Comparison of ENCODE assay signal across 9 cellular contexts in the genomic region with DNA sequence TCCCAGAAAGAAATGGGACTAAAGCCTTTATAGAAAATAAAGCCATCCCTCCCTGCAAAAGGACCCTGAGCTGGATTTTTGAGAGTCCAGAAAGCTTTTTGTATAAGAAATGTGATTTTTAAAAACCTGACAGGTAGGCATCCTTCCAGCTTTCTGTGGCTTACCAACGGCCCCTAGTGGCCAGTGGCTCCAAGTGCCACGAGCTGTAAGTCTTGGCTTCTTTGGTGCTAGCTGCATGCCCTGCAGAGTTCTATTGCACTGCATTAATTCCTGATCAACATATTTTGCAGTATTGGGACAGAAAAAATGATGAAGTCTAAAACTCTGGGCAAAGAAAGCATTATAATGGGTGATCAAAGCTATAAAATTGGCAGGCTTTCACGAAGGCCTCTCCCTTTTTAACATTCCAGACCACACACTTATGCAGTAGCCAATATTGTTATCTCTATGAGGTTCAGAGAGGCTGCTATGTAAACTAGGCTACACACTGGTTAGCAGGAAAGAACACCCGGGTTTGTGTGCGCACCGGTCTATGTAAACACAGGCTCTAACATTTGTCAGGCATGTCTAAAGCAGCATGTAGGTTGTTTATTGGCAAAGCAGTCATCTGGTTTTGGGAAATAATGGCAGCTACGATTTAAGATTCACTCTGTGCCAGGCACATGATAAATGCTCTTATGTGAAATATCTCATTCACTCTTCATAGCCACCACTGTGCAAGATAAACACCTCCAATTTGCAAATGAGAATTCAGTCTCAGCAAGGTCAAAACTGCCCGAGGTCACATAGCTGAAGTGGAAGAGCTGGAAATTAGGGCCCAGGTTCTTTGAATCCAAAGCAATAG. TPM values are rescaled to one million over a fixed set of nuclear protein-coding genes. Genes with fewer than 3 reads are reported as not detected.
DNase-seq lines count a peak whose midpoint lies in the region; ATAC-seq and TF ChIP-seq lines count a peak whose summit lies in the region.
"Had no signal": no experiment of that assay in that cellular context is flagged by ENCODE, and none has a peak within 500 bp of the region (broad histone marks: within the 10 kb centered on the region; RNA-seq: fewer than 3 reads in every experiment).

No MANE protein-coding gene starts in this region.

- no peaks in the 10 kb centered on the region for H3K4me1 Mint-ChIP-seq in MCF 10A (ENCODE audit: insufficient read depth, unreplicated experiment)

- no peaks in the 10 kb centered on the region for H3K9me3 Mint-ChIP-seq in MCF 10A (ENCODE audit: unreplicated experiment)

- peaks cover 6% of the 10 kb centered on the region; the same call in 1 of the 2 replicates for H3K9me3 ChIP-seq in NT2/D1 (ENCODE audit: insufficient read depth, low read length)
- no peaks in the 10 kb centered on the region for H3K9me3 ChIP-seq in thyroid gland

- H3K27me3 Mint-ChIP-seq in MCF 10A (ENCODE audit: insufficient read depth, unreplicated experiment) = no peaks in the 10 kb centered on the region

- H3K4me1 ChIP-seq in NT2/D1 (ENCODE audit: insufficient read depth, insufficient read length) (no peaks in the 10 kb centered on the region), thyroid gland (peaks cover 22 to 52% of the 10 kb centered on the region in 2 donors)

- H3K9ac ChIP-seq in NT2/D1 (ENCODE audit: insufficient read length, low read depth) = no peak overlapping the region

- ATAC-seq in GM19043 (IDR thresholded peaks at IDR 0.05; ENCODE audit: low read depth, unreplicated experiment) = peak; percentile 84
- ATAC-seq in HG03159 (IDR thresholded peaks at IDR 0.05; ENCODE audit: unreplicated experiment) = peak; percentile 91
- ATAC-seq in left colon = peak; percentile 69

- no peak overlapping the region for H3K27ac Mint-ChIP-seq in MCF 10A (ENCODE audit: low read depth, unreplicated experiment)

- POLR2A ChIA-PET in MCF 10A (lab: Yijun Ruan, JAX) = interaction anchor here (0.6 to 1.4 kb wide), 3 partner anchors 372 to 735 kb away, joined by 3 to 5 read pairs (median 3); no protein-coding TSS in a partner anchor

- WGBS in thyroid gland, 2 donors = 14 to 18% methylated on average over 8 of the region's 8 CpGs

- no peak overlapping the region for H3K4me3 ChIP-seq in NT2/D1 (ENCODE audit: insufficient read length, low read depth)
- H3K4me3 ChIP-seq in thyroid gland (replicated peaks in 1 of 3) = no peak overlapping the region

- peak overlapping the region; percentile 81 to 90 (median 82) for H3K27ac ChIP-seq in thyroid gland

- H3K36me3 Mint-ChIP-seq in MCF 10A (ENCODE audit: insufficient read depth, unreplicated experiment) = no peaks in the 10 kb centered on the region

- H3K36me3 ChIP-seq in NT2/D1 (ENCODE audit: insufficient read depth, insufficient read length, low read length) (no peaks in the 10 kb centered on the region), thyroid gland (no peaks in the 10 kb centered on the region)

- no peaks in the 10 kb centered on the region for H3K27me3 ChIP-seq in NT2/D1 (ENCODE audit: insufficient read depth, insufficient read length)
- H3K27me3 ChIP-seq in thyroid gland = no peaks in the 10 kb centered on the region

- TF ChIP-seq CTCF in MCF 10A (IDR thresholded peaks at IDR 0.05; ENCODE audit: unreplicated experiment) (peak; percentile 97), thyroid gland (IDR thresholded peaks at IDR 0.05) (peak; percentile 66 to 95 (median 88))

- intact Hi-C loops in MCF 10A (cut with micrococcal nuclease) = loop anchor here (2.0 to 5.0 kb wide), 3 partner anchors 157 to 525 kb away; no protein-coding TSS in a partner anchor
- intact Hi-C loops in left colon (cut with DNase I, micrococcal nuclease) = no loop called here
- intact Hi-C loops in thyroid gland (cut with DNase I) = no loop called here

- CTCF ChIA-PET in MCF 10A (lab: Yijun Ruan, JAX) = interaction anchor here (0.5 to 7.1 kb wide), 95 partner anchors 8 to 1625 kb away, joined by 3 to 136 read pairs (median 4); partner anchors contain the start of gene G3BP1

- no peak for TF ChIP-seq POLR2A in thyroid gland (IDR thresholded peaks at IDR 0.05)

- peak; percentile 86 for DNase-seq in DMS153 (lab: John Stamatoyannopoulos, UW)
- peak; percentile 16 for DNase-seq in NT2/D1 (ENCODE audit: low read depth, low spot score)
- DNase-seq in MCF 10A (ENCODE audit: unreplicated experiment) = peak; percentile 70
- DNase-seq in left colon = peak in 1 of 2 donors; percentile 18
- peak; percentile 83 to 85 for DNase-seq in thyroid gland
- DNase-seq in AG08395 (ENCODE audit: low spot score) = no peak

- no TSS peak for BruUV-seq in MCF 10A (replicated peaks; lab: Mats Ljungman, UMichigan)

- no peak overlapping the region for H3K4me3 Mint-ChIP-seq in MCF 10A (ENCODE audit: unreplicated experiment)

RNA-seq across cellular contexts. Expression of gene NMUR2, which starts 55.2 kb away (rescaled TPM):
- total RNA-seq in MCF 10A (2022) = not detected in 2 replicates
- not detected for total RNA-seq in left colon
- total RNA-seq in thyroid gland = 1 to 10 TPM in 1 of 4 donors, under 1 TPM in 2, not detected in 1; 0.42 to 1.9 (median 0.59) TPM
- total RNA-seq: skeletal muscle tissue had no signal
